ENCODE assay signal across 15 cellular contexts in the genomic region with DNA sequence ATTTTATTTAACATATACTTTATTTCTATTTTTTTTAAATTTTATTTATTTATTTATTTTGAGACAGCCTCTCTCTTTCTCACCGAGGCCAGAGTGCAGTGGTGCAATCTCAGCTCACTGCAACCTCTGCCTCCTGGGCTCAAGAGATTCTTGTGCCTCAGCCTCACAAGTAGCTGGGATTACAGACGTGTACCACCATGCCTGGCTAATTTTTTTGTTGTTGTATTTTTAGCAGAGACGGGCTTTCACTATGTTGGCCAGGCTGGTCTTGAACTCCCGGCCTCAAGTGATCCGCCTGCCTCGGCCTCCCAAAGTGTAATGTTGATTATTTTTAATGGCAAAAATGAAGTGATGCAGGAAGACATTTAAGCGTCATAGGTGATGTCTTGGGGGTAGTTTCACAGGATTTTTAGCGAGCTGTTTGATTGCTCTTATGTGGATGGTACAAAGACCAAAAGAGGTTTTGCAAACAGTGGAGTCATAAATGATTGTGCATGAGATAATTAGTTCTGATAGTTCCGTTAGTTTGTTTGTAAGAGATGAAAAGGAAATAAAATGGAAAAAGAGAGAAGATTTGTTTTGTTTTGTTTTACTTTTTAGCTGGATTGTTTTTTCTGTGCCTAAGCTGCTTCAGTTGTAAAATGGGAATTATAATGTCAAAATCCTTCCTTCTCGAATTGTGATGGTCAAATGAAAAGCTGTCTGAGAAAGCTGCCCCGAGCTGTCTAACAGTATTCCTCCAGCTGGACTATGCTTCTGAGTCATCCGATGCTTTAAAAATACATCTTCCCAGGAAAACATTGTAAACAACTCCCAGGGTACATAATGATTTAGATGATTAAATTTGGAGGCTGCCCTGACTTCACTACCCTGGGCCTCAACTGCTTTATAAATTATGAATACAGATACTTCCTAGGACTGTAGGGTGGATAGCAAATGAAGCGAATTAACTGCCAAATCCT. TPM values are rescaled to one million over a fixed set of nuclear protein-coding genes. Genes with fewer than 3 reads are reported as not detected.
A peak's percentile ranks its signal among the peaks of the same experiment; 100 is the strongest.
DNase-seq lines count a peak whose midpoint lies in the region; ATAC-seq and TF ChIP-seq lines count a peak whose summit lies in the region.
"Had no signal": no experiment of that assay in that cellular context is flagged by ENCODE, and none has a peak within 500 bp of the region (broad histone marks: within the 10 kb centered on the region; RNA-seq: fewer than 3 reads in every experiment).

No MANE protein-coding gene starts in this region.

- no peak overlapping the region for H2AFZ ChIP-seq in SU-DHL-6 (ENCODE audit: low read depth, low read length, severe bottlenecking)

- H3K9me3 Mint-ChIP-seq in activated naive CD4-positive, alpha-beta T cell treated with anti-CD3 and anti-CD28 coated beads for 36 hours = no peaks in the 10 kb centered on the region
- H3K9me3 Mint-ChIP-seq in effector memory CD8-positive, alpha-beta T cell = no peaks in the 10 kb centered on the region
- H3K9me3 Mint-ChIP-seq in stimulated activated naive CD8-positive, alpha-beta T cell treated with anti-CD3 and anti-CD28 coated beads, Interleukin-15, Interleukin-2, amounts not matched to agents 100 ng/mL and 50 ng/mL, for 24 hours = no peaks in the 10 kb centered on the region

- H3K4me2 ChIP-seq in SU-DHL-6 (ENCODE audit: low read depth, low read length, poor library complexity, severe bottlenecking) = peak overlapping the region; percentile 98

- H3K36me3 ChIP-seq in SU-DHL-6 (ENCODE audit: low read length) = peaks cover 10% of the 10 kb centered on the region; the same call in 1 of the 2 replicates
- H3K36me3 ChIP-seq in sigmoid colon = no peaks in the 10 kb centered on the region
- H3K36me3 ChIP-seq: prostate gland, stomach had no signal

- intact Hi-C loops in activated naive CD4-positive, alpha-beta T cell treated with anti-CD3 and anti-CD28 coated beads for 36 hours (cut with micrococcal nuclease) = no loop called here
- intact Hi-C loops in sigmoid colon (cut with DNase I) (no loop called here), right cardiac atrium (cut with DNase I) (no loop called here)

- no peaks in the 10 kb centered on the region for H3K4me1 ChIP-seq in sigmoid colon
- H3K4me1 ChIP-seq in right cardiac atrium (ENCODE audit: control insufficient read depth, insufficient read depth, low read length) = no peaks in the 10 kb centered on the region
- H3K4me1 ChIP-seq: prostate gland had no signal

- DNase-seq in activated naive CD4-positive, alpha-beta T cell treated with anti-CD3 and anti-CD28 coated beads for 36 hours = peak; percentile 6
- no peak for DNase-seq in activated naive CD4-positive, alpha-beta T cell treated with anti-CD3 and anti-CD28 coated beads, Interleukin-2, amount 50 U/mL, for 16 hours
- DNase-seq in effector memory CD8-positive, alpha-beta T cell = no peak
- DNase-seq in erythroblast (lab: John Stamatoyannopoulos, UW) (no peak), sigmoid colon (no peak), right cardiac atrium (no peak)
- DNase-seq: cerebellar nuclear complex; MV-4-11; stimulated activated CD4-positive, alpha-beta T cell treated with anti-CD3 and anti-CD28 coated beads, Interleukin-4, amount 100 ng/mL, for 1 hour; stomach had no signal

- peaks cover 100% of the 10 kb centered on the region for H3K79me2 ChIP-seq in SU-DHL-6 (ENCODE audit: insufficient read depth, low read length)

- H3K27me3 Mint-ChIP-seq in activated naive CD4-positive, alpha-beta T cell treated with anti-CD3 and anti-CD28 coated beads for 36 hours (ENCODE audit: low read depth) = no peaks in the 10 kb centered on the region
- no peaks in the 10 kb centered on the region for H3K27me3 Mint-ChIP-seq in effector memory CD8-positive, alpha-beta T cell
- H3K27me3 Mint-ChIP-seq in stimulated activated naive CD8-positive, alpha-beta T cell treated with anti-CD3 and anti-CD28 coated beads, Interleukin-15, Interleukin-2, amounts not matched to agents 100 ng/mL and 50 ng/mL, for 24 hours = no peaks in the 10 kb centered on the region

- H3K4me1 Mint-ChIP-seq in activated naive CD4-positive, alpha-beta T cell treated with anti-CD3 and anti-CD28 coated beads for 36 hours (ENCODE audit: low read depth) = peaks cover 78% of the 10 kb centered on the region
- H3K4me1 Mint-ChIP-seq in effector memory CD8-positive, alpha-beta T cell (ENCODE audit: low read depth in 2 of 2) = peaks cover 69 to 80% of the 10 kb centered on the region in 2 donors
- H3K4me1 Mint-ChIP-seq in stimulated activated naive CD8-positive, alpha-beta T cell treated with anti-CD3 and anti-CD28 coated beads, Interleukin-15, Interleukin-2, amounts not matched to agents 100 ng/mL and 50 ng/mL, for 24 hours (ENCODE audit: low read depth) = peaks cover 95% of the 10 kb centered on the region

- no peaks in the 10 kb centered on the region for H3K27me3 ChIP-seq in SU-DHL-6 (ENCODE audit: low read length)
- H3K27me3 ChIP-seq in sigmoid colon = no peaks in the 10 kb centered on the region
- H3K27me3 ChIP-seq in right cardiac atrium (ENCODE audit: control insufficient read depth, insufficient read depth) = no peaks in the 10 kb centered on the region
- H3K27me3 ChIP-seq: stomach had no signal

- H3K4me3 Mint-ChIP-seq in activated naive CD4-positive, alpha-beta T cell treated with anti-CD3 and anti-CD28 coated beads for 36 hours = peak overlapping the region; percentile 64
- H3K4me3 Mint-ChIP-seq in effector memory CD8-positive, alpha-beta T cell = peak overlapping the region; percentile 75 to 82
- H3K4me3 Mint-ChIP-seq in stimulated activated naive CD8-positive, alpha-beta T cell treated with anti-CD3 and anti-CD28 coated beads, Interleukin-15, Interleukin-2, amounts not matched to agents 100 ng/mL and 50 ng/mL, for 24 hours = peak overlapping the region; percentile 72

- H3K4me3 ChIP-seq in SU-DHL-6 (ENCODE audit: insufficient read depth, low read length, poor library complexity, severe bottlenecking) (peak overlapping the region; percentile 18), sigmoid colon (no peak overlapping the region), right cardiac atrium (ENCODE audit: low read length) (no peak overlapping the region)
- H3K4me3 ChIP-seq: prostate gland, stomach had no signal

- H3F3A ChIP-seq in SU-DHL-6 (ENCODE audit: insufficient read depth) = peaks cover 35% of the 10 kb centered on the region

- H3K9ac ChIP-seq in SU-DHL-6 (ENCODE audit: low read length) = peak overlapping the region; percentile 14; the same call in 1 of the 2 replicates

- peak overlapping the region; percentile 93 for H3K27ac Mint-ChIP-seq in activated naive CD4-positive, alpha-beta T cell treated with anti-CD3 and anti-CD28 coated beads for 36 hours
- peak overlapping the region; percentile 80 to 97 for H3K27ac Mint-ChIP-seq in effector memory CD8-positive, alpha-beta T cell
- H3K27ac Mint-ChIP-seq in stimulated activated naive CD8-positive, alpha-beta T cell treated with anti-CD3 and anti-CD28 coated beads, Interleukin-15, Interleukin-2, amounts not matched to agents 100 ng/mL and 50 ng/mL, for 24 hours = peak overlapping the region; percentile 96

- peak; percentile 14 for ATAC-seq in effector memory CD8-positive, alpha-beta T cell (replicated peaks)
- ATAC-seq in right cardiac atrium = no peak

- H3K36me3 Mint-ChIP-seq in activated naive CD4-positive, alpha-beta T cell treated with anti-CD3 and anti-CD28 coated beads for 36 hours (ENCODE audit: low read depth) = peaks cover 60% of the 10 kb centered on the region
- peaks cover 88% of the 10 kb centered on the region for H3K36me3 Mint-ChIP-seq in effector memory CD8-positive, alpha-beta T cell (ENCODE audit: insufficient read depth)
- peaks cover 78% of the 10 kb centered on the region for H3K36me3 Mint-ChIP-seq in stimulated activated naive CD8-positive, alpha-beta T cell treated with anti-CD3 and anti-CD28 coated beads, Interleukin-15, Interleukin-2, amounts not matched to agents 100 ng/mL and 50 ng/mL, for 24 hours (ENCODE audit: low read depth)

- no peak for TF ChIP-seq POLR2A in erythroblast (IDR thresholded peaks at IDR 0.05; ENCODE audit: low read length)
- no peak for TF ChIP-seq POLR2A in sigmoid colon (IDR thresholded peaks at IDR 0.05)

- peak overlapping the region; percentile 99 for H3K27ac ChIP-seq in SU-DHL-6 (ENCODE audit: low read depth, low read length)
- H3K27ac ChIP-seq in sigmoid colon = no peak overlapping the region
- no peak overlapping the region for H3K27ac ChIP-seq in right cardiac atrium (ENCODE audit: low read length)
- H3K27ac ChIP-seq: prostate gland, RWPE1 had no signal

- H3K9me2 ChIP-seq in SU-DHL-6 (replicated peaks; ENCODE audit: insufficient read depth, low read length) = no peaks in the 10 kb centered on the region

- CTCF ChIA-PET in activated naive CD4-positive, alpha-beta T cell treated with anti-CD3 and anti-CD28 coated beads for 36 hours (lab: Charles Lee) = interaction anchor here (1.0 to 2.0 kb wide), 7 partner anchors 17 to 114 kb away, joined by 3 to 7 read pairs (median 4); no protein-coding TSS in a partner anchor

- 61 to 67% methylated on average over 13 of the region's 13 CpGs for WGBS in sigmoid colon, 2 donors
- 85% methylated on average over 13 of the region's 13 CpGs for WGBS in right cardiac atrium

- H4K20me1 ChIP-seq in SU-DHL-6 (ENCODE audit: low read depth, low read length) = peaks cover 4% of the 10 kb centered on the region; the same call in 1 of the 2 replicates

- TF ChIP-seq CTCF in SU-DHL-6 (IDR thresholded peaks at IDR 0.05; ENCODE audit: insufficient read depth, low read length, poor library complexity, severe bottlenecking) (no peak), sigmoid colon (IDR thresholded peaks at IDR 0.05) (no peak)

- TF ChIP-seq EP300 in sigmoid colon (IDR thresholded peaks at IDR 0.05) = no peak

- H3K9me3 ChIP-seq in SU-DHL-6 (ENCODE audit: insufficient read depth, low read length) = no peaks in the 10 kb centered on the region
- H3K9me3 ChIP-seq in sigmoid colon = no peaks in the 10 kb centered on the region
- H3K9me3 ChIP-seq in right cardiac atrium (ENCODE audit: control insufficient read depth, low read length) = no peaks in the 10 kb centered on the region
- H3K9me3 ChIP-seq: prostate gland, stomach had no signal

RNA-seq across cellular contexts. Expression of gene RHOH, which starts 14.7 kb away (rescaled TPM):
- 10 to 100 TPM; 87.5 to 92.7 TPM for total RNA-seq in activated naive CD4-positive, alpha-beta T cell treated with anti-CD3 and anti-CD28 coated beads for 36 hours
- total RNA-seq in sigmoid colon (1 to 10 TPM in 2 of 4 donors, under 1 TPM in 2; 0.49 to 1.4 (median 1.0) TPM), right cardiac atrium (1 to 10 TPM in 1 of 4 donors, under 1 TPM in 3; 0.29 to 1.0 (median 0.47) TPM)
- polyA plus RNA-seq in sigmoid colon (10 to 100 TPM in 1 of 3 donors, 1 to 10 TPM in 2; 2.5 to 38.8 (median 4.2) TPM), right cardiac atrium (0.07 TPM)
- total RNA-seq: Daoy had no signal

Comparison
In these comparisons a context has a peak if more than half of its experiments do, and no peak if none do; other contexts are left out.
1. RNA of gene RHOH, which starts 14.7 kb away (total RNA-seq): 87.5 to 92.7 TPM in activated naive CD4-positive, alpha-beta T cell treated with anti-CD3 and anti-CD28 coated beads for 36 hours; 0.49 to 1.4 TPM in sigmoid colon and 0.29 to 1.0 TPM in right cardiac atrium; every median in the first group is over 10 times any median in the second.
2. Peak in every context shown above with its lines, with median percentiles within 50 percentile points of each other: H3K27ac Mint-ChIP-seq and H3K4me3 Mint-ChIP-seq.